ENCODE assay signal across 21 cellular contexts in genomic region chr1:205179842-205180241, GRCh38. TPM values are rescaled to one million over a fixed set of nuclear protein-coding genes. Genes with fewer than 3 reads are reported as not detected.
DNase-seq lines count a peak whose midpoint lies in the region; ATAC-seq, FAIRE-seq and TF ChIP-seq lines count a peak whose summit lies in the region.
"Had no signal": no experiment of that assay in that cellular context is flagged by ENCODE, and none has a peak within 500 bp of the region (broad histone marks: within the 10 kb centered on the region; RNA-seq: fewer than 3 reads in every experiment).

No MANE protein-coding gene starts in this region.

- H3K27ac Mint-ChIP-seq in mesothelial cell of epicardium, result peak overlapping the region; percentile 57
- no peak overlapping the region for H3K27ac Mint-ChIP-seq in stimulated activated naive B cell treated with anti-CD40 and anti-IgM and Interleukin-4, amounts not matched to agents 10 μg/mL and 1 μg/mL and 100 μg/mL, for 72 hours
- H3K27ac Mint-ChIP-seq: T-helper 2 cell treated with Interferon-gamma antibody and Interleukin-4, amounts not matched to agents 5 μg/mL and 100 μg/mL, for 36 hours; type B pancreatic cell had no signal

- no peak overlapping the region for H3K4me3 ChIP-seq in choroid plexus epithelial cell (ENCODE audit: low read depth, low read length)
- H3K4me3 ChIP-seq: lung had no signal

- no peaks in the 10 kb centered on the region for H3K9me3 Mint-ChIP-seq in mesothelial cell of epicardium
- no peaks in the 10 kb centered on the region for H3K9me3 Mint-ChIP-seq in stimulated activated naive B cell treated with anti-CD40 and anti-IgM and Interleukin-4, amounts not matched to agents 10 μg/mL and 1 μg/mL and 100 μg/mL, for 72 hours
- H3K9me3 Mint-ChIP-seq: CD14-positive monocyte; T-helper 2 cell treated with Interferon-gamma antibody and Interleukin-4, amounts not matched to agents 5 μg/mL and 100 μg/mL, for 36 hours; type B pancreatic cell had no signal

- no peak for ATAC-seq in stimulated activated naive B cell treated with anti-CD40 and anti-IgM and Interleukin-4, amounts not matched to agents 10 μg/mL and 1 μg/mL and 100 μg/mL, for 72 hours (replicated peaks)

- FAIRE-seq in H54 (lab: Jason Lieb, UNC), result no peak
- FAIRE-seq: D721Med, kidney had no signal

- TF ChIP-seq POLR2A in H54 (IDR thresholded peaks at IDR 0.05; ENCODE audit: low read depth, low read length), result no peak

- H3K36me3 Mint-ChIP-seq in mesothelial cell of epicardium, result peaks cover 14% of the 10 kb centered on the region
- H3K36me3 Mint-ChIP-seq in stimulated activated naive B cell treated with anti-CD40 and anti-IgM and Interleukin-4, amounts not matched to agents 10 μg/mL and 1 μg/mL and 100 μg/mL, for 72 hours, result peaks cover 10 to 36% of the 10 kb centered on the region in 2 donors

- peak; percentile 29 for DNase-seq in AG08395 (ENCODE audit: low spot score)
- DNase-seq in HCEC 1CT, result peak; percentile 11
- peak; percentile 54 for DNase-seq in choroid plexus epithelial cell (ENCODE audit: low read depth)
- no peak for DNase-seq in mesothelial cell of epicardium (ENCODE audit: low spot score in 2 of 2, unreplicated experiment in 2 of 2)
- no peak for DNase-seq in H54 (ENCODE audit: insufficient read length, low spot score)
- no peak for DNase-seq in foreskin melanocyte
- DNase-seq in NCI-H2171 (lab: John Stamatoyannopoulos, UW), result no peak
- DNase-seq in stimulated activated naive B cell treated with anti-CD40 and anti-IgM and Interleukin-4, amounts not matched to agents 10 μg/mL and 1 μg/mL and 100 μg/mL, for 72 hours, result no peak
- DNase-seq: activated CD4-positive, alpha-beta T cell treated with anti-CD3 and anti-CD28 coated beads, Interleukin-2, amount 50 U/mL, for 4 hours; activated naive CD4-positive, alpha-beta T cell treated with Interleukin-2 at 50 U/mL for 16 hours; anterior cingulate cortex; central memory CD4-positive, alpha-beta T cell; H7; kidney; NCI-H146; occipital lobe had no signal

- TF ChIP-seq CTCF in choroid plexus epithelial cell (conservative IDR thresholded peaks at IDR 0.05; ENCODE audit: low read depth, low read length), result no peak
- TF ChIP-seq CTCF in mesothelial cell of epicardium (IDR thresholded peaks at IDR 0.05; ENCODE audit: unreplicated experiment), result no peak

- no peaks in the 10 kb centered on the region for H3K27me3 Mint-ChIP-seq in mesothelial cell of epicardium (ENCODE audit: low read depth)
- H3K27me3 Mint-ChIP-seq in stimulated activated naive B cell treated with anti-CD40 and anti-IgM and Interleukin-4, amounts not matched to agents 10 μg/mL and 1 μg/mL and 100 μg/mL, for 72 hours, result no peaks in the 10 kb centered on the region
- H3K27me3 Mint-ChIP-seq: type B pancreatic cell had no signal

- no peak overlapping the region for H3K4me3 Mint-ChIP-seq in mesothelial cell of epicardium
- no peak overlapping the region for H3K4me3 Mint-ChIP-seq in stimulated activated naive B cell treated with anti-CD40 and anti-IgM and Interleukin-4, amounts not matched to agents 10 μg/mL and 1 μg/mL and 100 μg/mL, for 72 hours
- H3K4me3 Mint-ChIP-seq: CD14-positive monocyte; T-helper 2 cell treated with Interferon-gamma antibody and Interleukin-4, amounts not matched to agents 5 μg/mL and 100 μg/mL, for 36 hours; type B pancreatic cell had no signal

- peaks cover 11% of the 10 kb centered on the region for H3K4me1 Mint-ChIP-seq in mesothelial cell of epicardium
- peaks cover 8 to 12% of the 10 kb centered on the region in 2 donors for H3K4me1 Mint-ChIP-seq in stimulated activated naive B cell treated with anti-CD40 and anti-IgM and Interleukin-4, amounts not matched to agents 10 μg/mL and 1 μg/mL and 100 μg/mL, for 72 hours

RNA-seq across cellular contexts. Expression of gene DSTYK, which starts 31.7 kb away (rescaled TPM):
- 18.3 to 19.5 TPM (median 18.3 TPM) in 3 replicates for total RNA-seq in mesothelial cell of epicardium

RNA-seq across cellular contexts. Expression of gene TMCC2, which starts 47.9 kb away (rescaled TPM):
- total RNA-seq in mesothelial cell of epicardium, result 6.1 to 6.8 TPM (median 6.5 TPM) in 3 replicates

RNA-seq across cellular contexts. Expression of gene RBBP5, which starts 58.1 kb away (rescaled TPM):
- 15.7 to 15.9 TPM (median 15.7 TPM) in 3 replicates for total RNA-seq in mesothelial cell of epicardium

Comparison
In these comparisons a context has a peak if more than half of its experiments do, and no peak if none do; other contexts are left out.
1. DNase-seq: peak in AG08395 (single experiment), HCEC 1CT (single experiment) and choroid plexus epithelial cell (single experiment); none in mesothelial cell of epicardium (0 of 2), H54 (single experiment), foreskin melanocyte (single experiment), NCI-H2171 (single experiment) and stimulated activated naive B cell treated with anti-CD40 and anti-IgM and Interleukin-4, amounts not matched to agents 10 μg/mL and 1 μg/mL and 100 μg/mL, for 72 hours (single experiment).